8 cellular contexts compared by ENCODE assay signal in genomic region chr10:132307823-132308587, GRCh38. TPM values are rescaled to one million over a fixed set of nuclear protein-coding genes. Genes with fewer than 3 reads are reported as not detected.
DNase-seq lines count a peak whose midpoint lies in the region; ATAC-seq and TF ChIP-seq lines count a peak whose summit lies in the region.

STK32C (minus strand) TSS chr10:132307950; CDS start chr10:132307833, 117 bp downstream.

- no peaks in the 10 kb centered on the region for H3K36me3 ChIP-seq in liver (ENCODE audit: control insufficient read depth in 4 of 4, insufficient read depth in 3 of 4, low read depth in 1 of 4, low read length in 3 of 4)

- no peaks in the 10 kb centered on the region for H3K9me3 ChIP-seq in liver (ENCODE audit: control insufficient read depth in 4 of 4, low read length in 3 of 4)

- POLR2A ChIA-PET in AG04449 (lab: Yijun Ruan, JAX) = no interaction called here

- 2% methylated on average over 84 of the region's 84 CpGs for WGBS in liver

- H3K9ac ChIP-seq in liver (ENCODE audit: low read depth in 1 of 2, low read length in 2 of 2) = no peak within 1 kb of the TSS

- peak within 1 kb of the TSS in 1 of 2 donors; percentile 39 for H3K27ac ChIP-seq in liver (ENCODE audit: low read depth in 1 of 2, low read length in 2 of 2)

- no peak for TF ChIP-seq RAD21 in liver (IDR thresholded peaks at IDR 0.05)

- no peak for TF ChIP-seq CTCF in AG04449 (IDR thresholded peaks at IDR 0.05; ENCODE audit: insufficient read depth, low read length, missing control alignments)
- no peak for TF ChIP-seq CTCF in liver (IDR thresholded peaks at IDR 0.05; ENCODE audit: low read depth, low read length, missing input control)

- peak; percentile 14 for DNase-seq in AG04449 (ENCODE audit: low read depth, low spot score)
- peak; percentile 31 for DNase-seq in NCI-H226
- DNase-seq in activated CD4-positive, alpha-beta T cell treated with anti-CD3 and anti-CD28 coated beads, Interleukin-2, amount 50 U/mL, for 24 hours (ENCODE audit: low read depth in 1 of 2, low spot score in 1 of 2) = peak; percentile 82 to 84
- DNase-seq in dermis blood vessel endothelial cell = peak; percentile 90
- DNase-seq in stimulated activated CD4-positive, alpha-beta T cell treated with anti-CD3 and anti-CD28 coated beads, Interleukin-2, amount 100 ng/mL, for 4 hours (ENCODE audit: low read depth) = peak; percentile 87

- H3K4me1 ChIP-seq in liver (ENCODE audit: control insufficient read depth in 4 of 4, insufficient read depth in 4 of 4, low read length in 3 of 4) = peaks cover 6 to 18% (median 10%) of the 10 kb centered on the region in 4 donors

- peak; percentile 62 for ATAC-seq in GM18520 (IDR thresholded peaks at IDR 0.05; ENCODE audit: unreplicated experiment)
- ATAC-seq in HG03045 (IDR thresholded peaks at IDR 0.05; ENCODE audit: unreplicated experiment) = peak; percentile 71

- no peaks in the 10 kb centered on the region for H3K27me3 ChIP-seq in liver (ENCODE audit: control insufficient read depth in 4 of 4, insufficient read depth in 4 of 4, low read length in 3 of 4)

- CTCF ChIA-PET in AG04449 (lab: Yijun Ruan, JAX) = no interaction called here

- H3K4me3 ChIP-seq in AG04449 (ENCODE audit: low read depth, low read length) = peak within 1 kb of the TSS; percentile 79
- peak within 1 kb of the TSS; percentile 58 to 77 (median 69) for H3K4me3 ChIP-seq in liver (ENCODE audit: low read depth in 1 of 3, low read length in 3 of 3)

TF ChIP-seq in liver, 16 proteins besides CTCF, POLR2A, EP300 and RAD21:
- TF ChIP-seq YY1 (IDR thresholded peaks at IDR 0.05) = no peak
- no peak for TF ChIP-seq ZBTB33 (IDR thresholded peaks at IDR 0.05)
- no peak for TF ChIP-seq FOXA1 (IDR thresholded peaks at IDR 0.05)
- peak; percentile 12 for TF ChIP-seq SP1 (IDR thresholded peaks at IDR 0.05)
- TF ChIP-seq GABPA (IDR thresholded peaks at IDR 0.05 in 1 of 2, conservative IDR thresholded peaks at IDR 0.05 in 1 of 2) = no peak
- no peak for TF ChIP-seq EGR1 (IDR thresholded peaks at IDR 0.05; ENCODE audit: low read depth in 2 of 2)
- no peak for TF ChIP-seq FOXA2 (IDR thresholded peaks at IDR 0.05)
TF ChIP-seq in liver: peak in this region for 1.

RNA-seq across cellular contexts. Expression of gene STK32C, which starts in this region (rescaled TPM):
- total RNA-seq in dermis blood vessel endothelial cell (6.1 and 8.8 TPM in 2 replicates), liver (1 to 10 TPM; 1.8 to 4.6 TPM)
- polyA plus RNA-seq in liver = 1 to 10 TPM; 2.0 to 2.4 TPM

Comparison
In these comparisons a context has a peak if more than half of its experiments do, and no peak if none do; other contexts are left out.
1. DNase-seq: peak in every context shown above with its lines; median percentile 90 in dermis blood vessel endothelial cell; 87 in stimulated activated CD4-positive, alpha-beta T cell treated with anti-CD3 and anti-CD28 coated beads, Interleukin-2, amount 100 ng/mL, for 4 hours; 83 in activated CD4-positive, alpha-beta T cell treated with anti-CD3 and anti-CD28 coated beads, Interleukin-2, amount 50 U/mL, for 24 hours; 31 in NCI-H226; 14 in AG04449.